ENCODE assay signal across 17 cellular contexts in the genomic region with DNA sequence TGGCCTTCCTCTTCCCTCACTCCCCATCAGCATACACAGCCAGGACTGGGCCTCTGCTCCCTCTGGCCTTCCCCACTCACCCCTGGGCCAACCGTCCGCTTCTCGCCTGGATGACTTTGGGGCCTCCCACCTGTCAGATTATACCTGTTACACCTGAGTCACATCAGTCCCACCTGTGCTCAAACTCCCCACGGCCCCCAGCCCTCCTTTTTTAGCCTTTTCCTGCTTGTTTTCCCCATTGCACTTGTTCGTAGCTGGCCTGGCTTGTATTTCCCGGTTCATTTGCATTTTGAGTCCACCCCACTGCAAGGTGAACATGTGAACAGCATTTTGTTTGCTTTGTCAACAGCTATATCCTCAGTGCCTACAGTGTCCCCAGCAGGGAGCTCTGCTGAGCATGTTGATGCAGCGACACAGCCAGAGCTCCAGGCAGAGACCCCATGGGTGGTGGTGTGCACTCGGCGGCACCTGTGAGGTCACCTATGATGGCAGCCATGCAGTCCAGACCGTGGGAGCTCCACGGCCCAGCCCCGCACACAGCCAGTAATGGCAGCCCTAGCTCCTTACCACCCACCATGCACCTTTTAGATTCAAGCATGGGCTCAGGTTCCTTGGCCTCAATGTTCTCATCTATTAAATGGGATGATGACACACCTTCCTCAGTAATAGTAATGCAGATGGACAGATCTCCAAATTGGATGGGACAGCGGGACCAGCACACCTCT.
A peak's percentile ranks its signal among the peaks of the same experiment; 100 is the strongest.
DNase-seq lines count a peak whose midpoint lies in the region; ATAC-seq and TF ChIP-seq lines count a peak whose summit lies in the region.
"Had no signal": no experiment of that assay in that cellular context is flagged by ENCODE, and none has a peak within 500 bp of the region (broad histone marks: within the 10 kb centered on the region; RNA-seq: fewer than 3 reads in every experiment).

No MANE protein-coding gene starts in this region.

- H3K4me3 Mint-ChIP-seq in WTC11 (no peak overlapping the region), neural progenitor cell (no peak overlapping the region)
- H3K4me3 Mint-ChIP-seq: effector memory CD8-positive, alpha-beta T cell; GM23338; stimulated activated effector memory CD8-positive, alpha-beta T cell treated with anti-CD3 and anti-CD28 coated beads, Interleukin-12 subunit alpha, Interleukin-12 subunit beta, amount 100 ng/mL, for 72 hours; T-helper 2 cell treated with Interferon-gamma antibody and Interleukin-4, amounts not matched to agents 5 μg/mL and 100 μg/mL, for 36 hours had no signal

- H2AFZ ChIP-seq in neural progenitor cell (replicated peaks), result no peak overlapping the region
- H2AFZ ChIP-seq: GM23338 had no signal

- DNase-seq in COLO668 (lab: John Stamatoyannopoulos, UW; ENCODE audit: unreplicated experiment), result peak; percentile 46
- DNase-seq in WTC11 (ENCODE audit: low spot score), result no peak
- no peak for DNase-seq in neural progenitor cell (ENCODE audit: low spot score)
- no peak for DNase-seq in NOMO-1 treated with DMSO at 0.1 percent for 48 hours (lab: John Stamatoyannopoulos, UW; ENCODE audit: unreplicated experiment)
- DNase-seq in activated naive CD4-positive, alpha-beta T cell treated with anti-CD3 and anti-CD28 coated beads, Interleukin-2, amount 50 U/mL, for 16 hours, result no peak
- DNase-seq in dedifferentiated amniotic fluid mesenchymal stem cell (ENCODE audit: extremely low spot score), result no peak
- DNase-seq: activated CD4-positive, alpha-beta T cell treated with anti-CD3 and anti-CD28 coated beads, Interleukin-2, amount 50 U/mL, for 4 hours; activated effector memory CD4-positive, alpha-beta T cell treated with Interleukin-2 at 50 U/mL for 16 hours; effector memory CD8-positive, alpha-beta T cell; foreskin keratinocyte; NCI-H2227 treated with DMSO at 0.1 percent for 48 hours; stimulated activated CD4-positive, alpha-beta T cell treated with anti-CD3 and anti-CD28 coated beads, Interleukin-4, amount 100 ng/mL, for 24 hours had no signal

- H3K9me3 Mint-ChIP-seq in WTC11 (no peaks in the 10 kb centered on the region), neural progenitor cell (no peaks in the 10 kb centered on the region)
- H3K9me3 Mint-ChIP-seq: effector memory CD8-positive, alpha-beta T cell; GM23338; stimulated activated effector memory CD8-positive, alpha-beta T cell treated with anti-CD3 and anti-CD28 coated beads, Interleukin-12 subunit alpha, Interleukin-12 subunit beta, amount 100 ng/mL, for 72 hours; T-helper 2 cell treated with Interferon-gamma antibody and Interleukin-4, amounts not matched to agents 5 μg/mL and 100 μg/mL, for 36 hours had no signal

- no peaks in the 10 kb centered on the region for H3K36me3 ChIP-seq in neural progenitor cell

- H3K9me3 ChIP-seq in neural progenitor cell (ENCODE audit: low read depth), result no peaks in the 10 kb centered on the region

- H3K27ac Mint-ChIP-seq in WTC11 (no peak overlapping the region), neural progenitor cell (peak overlapping the region; percentile 20)
- H3K27ac Mint-ChIP-seq: effector memory CD8-positive, alpha-beta T cell; GM23338; stimulated activated effector memory CD8-positive, alpha-beta T cell treated with anti-CD3 and anti-CD28 coated beads, Interleukin-12 subunit alpha, Interleukin-12 subunit beta, amount 100 ng/mL, for 72 hours; T-helper 2 cell treated with Interferon-gamma antibody and Interleukin-4, amounts not matched to agents 5 μg/mL and 100 μg/mL, for 36 hours had no signal

- no peak overlapping the region for H3K4me2 ChIP-seq in neural progenitor cell
- H3K4me2 ChIP-seq: GM23338 had no signal

- H3K4me1 Mint-ChIP-seq in WTC11 (peaks cover 10% of the 10 kb centered on the region), neural progenitor cell (peaks cover 49% of the 10 kb centered on the region)
- H3K4me1 Mint-ChIP-seq: stimulated activated effector memory CD8-positive, alpha-beta T cell treated with anti-CD3 and anti-CD28 coated beads, Interleukin-12 subunit alpha, Interleukin-12 subunit beta, amount 100 ng/mL, for 72 hours had no signal

- no peaks in the 10 kb centered on the region for H3K36me3 Mint-ChIP-seq in WTC11
- H3K36me3 Mint-ChIP-seq in neural progenitor cell, result no peaks in the 10 kb centered on the region
- H3K36me3 Mint-ChIP-seq: stimulated activated effector memory CD8-positive, alpha-beta T cell treated with anti-CD3 and anti-CD28 coated beads, Interleukin-12 subunit alpha, Interleukin-12 subunit beta, amount 100 ng/mL, for 72 hours had no signal

- no peak for ATAC-seq in WTC11
- ATAC-seq: effector memory CD8-positive, alpha-beta T cell; foreskin keratinocyte; GM23338; stimulated activated effector memory CD8-positive, alpha-beta T cell treated with anti-CD3 and anti-CD28 coated beads, Interleukin-12 subunit alpha, Interleukin-12 subunit beta, amount 100 ng/mL, for 72 hours had no signal

- H3F3A ChIP-seq in neural progenitor cell (ENCODE audit: low read depth), result no peaks in the 10 kb centered on the region

- POLR2A ChIA-PET in WTC11 (lab: Charles Lee), result no interaction called here

- no peak overlapping the region for H3K27ac ChIP-seq in neural progenitor cell
- H3K27ac ChIP-seq: foreskin keratinocyte, RWPE1 had no signal

- TF ChIP-seq CTCF in LNCAP (IDR thresholded peaks at IDR 0.05) (peak; percentile 48; the same call in 1 of the 2 replicates), WTC11 (IDR thresholded peaks at IDR 0.05) (no peak), neural progenitor cell (IDR thresholded peaks at IDR 0.05) (no peak)

- H3K4me1 ChIP-seq in neural progenitor cell, result peaks cover 9% of the 10 kb centered on the region
- H3K4me1 ChIP-seq: foreskin keratinocyte had no signal

- H3K4me3 ChIP-seq in neural progenitor cell, result no peak overlapping the region
- H3K4me3 ChIP-seq: GM23338 had no signal

- H3K27me3 Mint-ChIP-seq in WTC11 (ENCODE audit: low read depth), result no peaks in the 10 kb centered on the region
- peaks cover 2% of the 10 kb centered on the region for H3K27me3 Mint-ChIP-seq in neural progenitor cell (ENCODE audit: insufficient read depth, low read depth)

- no peaks in the 10 kb centered on the region for H4K20me1 ChIP-seq in neural progenitor cell (ENCODE audit: low read depth)

- no peaks in the 10 kb centered on the region for H3K27me3 ChIP-seq in neural progenitor cell
- H3K27me3 ChIP-seq: foreskin keratinocyte had no signal

- CTCF ChIA-PET in WTC11 (lab: Charles Lee), result interaction anchor here (0.6 kb wide), 1 partner anchor 66 kb away, joined by 3 read pairs; no protein-coding TSS in a partner anchor

- no peaks in the 10 kb centered on the region for H3K79me2 ChIP-seq in neural progenitor cell (ENCODE audit: low read depth)

- H3K9ac ChIP-seq in neural progenitor cell, result no peak overlapping the region

TF ChIP-seq in WTC11, 78 proteins besides CTCF, POLR2A, EP300 and RAD21:
- TF ChIP-seq, protein P1, sequence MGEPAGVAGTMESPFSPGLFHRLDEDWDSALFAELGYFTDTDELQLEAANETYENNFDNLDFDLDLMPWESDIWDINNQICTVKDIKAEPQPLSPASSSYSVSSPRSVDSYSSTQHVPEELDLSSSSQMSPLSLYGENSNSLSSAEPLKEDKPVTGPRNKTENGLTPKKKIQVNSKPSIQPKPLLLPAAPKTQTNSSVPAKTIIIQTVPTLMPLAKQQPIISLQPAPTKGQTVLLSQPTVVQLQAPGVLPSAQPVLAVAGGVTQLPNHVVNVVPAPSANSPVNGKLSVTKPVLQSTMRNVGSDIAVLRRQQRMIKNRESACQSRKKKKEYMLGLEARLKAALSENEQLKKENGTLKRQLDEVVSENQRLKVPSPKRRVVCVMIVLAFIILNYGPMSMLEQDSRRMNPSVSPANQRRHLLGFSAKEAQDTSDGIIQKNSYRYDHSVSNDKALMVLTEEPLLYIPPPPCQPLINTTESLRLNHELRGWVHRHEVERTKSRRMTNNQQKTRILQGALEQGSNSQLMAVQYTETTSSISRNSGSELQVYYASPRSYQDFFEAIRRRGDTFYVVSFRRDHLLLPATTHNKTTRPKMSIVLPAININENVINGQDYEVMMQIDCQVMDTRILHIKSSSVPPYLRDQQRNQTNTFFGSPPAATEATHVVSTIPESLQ (CRISPR knock-in tag; IDR thresholded peaks at IDR 0.05), result no peak
- TF ChIP-seq GABPB1 (CRISPR knock-in tag; IDR thresholded peaks at IDR 0.05) (0 out of 2 replicates have a peak, but pooled peaks have one; percentile 28), ZNF423 (CRISPR knock-in tag; IDR thresholded peaks at IDR 0.05) (peak; percentile 18; the same call in 1 of the 2 replicates), FOXJ3 (CRISPR knock-in tag; IDR thresholded peaks at IDR 0.05; ENCODE audit: borderline replicate concordance) (no peak)
